ENCODE assay signal across 9 cellular contexts in the genomic region with DNA sequence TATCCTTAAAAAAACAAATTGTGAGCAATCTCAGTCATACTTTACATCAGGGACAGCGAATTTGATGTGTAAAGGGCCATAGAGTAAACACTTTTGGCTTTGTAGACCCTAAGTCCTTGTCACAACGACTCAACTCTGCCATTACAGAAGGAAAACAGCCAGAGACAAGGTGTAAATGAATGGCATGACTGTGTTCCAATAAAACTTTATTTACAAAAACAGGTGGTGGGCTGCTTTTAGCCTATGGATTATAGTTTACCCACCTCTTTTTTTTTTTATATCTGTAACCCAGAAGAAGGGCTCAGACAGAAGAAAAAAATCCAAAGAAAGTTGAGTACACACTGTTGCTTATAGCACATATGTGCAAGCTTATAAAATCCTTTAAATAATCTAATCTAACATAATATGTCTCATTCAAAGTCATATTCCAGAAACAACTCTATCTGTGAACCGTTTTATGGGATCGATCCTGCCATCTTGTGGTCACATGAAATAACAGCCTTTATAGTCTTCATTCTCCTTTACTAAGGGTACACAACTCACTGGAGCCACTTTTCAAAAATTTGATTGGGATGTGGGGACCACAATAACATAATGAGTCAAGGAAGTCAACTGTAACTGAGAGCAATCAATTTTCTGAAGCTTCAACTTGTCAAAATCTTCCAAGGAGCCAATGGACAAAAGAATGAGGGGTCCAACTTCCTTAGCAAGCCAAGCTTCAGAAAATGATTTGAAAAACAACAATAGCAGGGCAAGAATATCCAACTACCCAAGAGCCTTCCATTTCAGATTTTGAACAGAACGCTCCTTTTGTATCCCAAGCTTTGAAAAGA.
DNase-seq lines count a peak whose midpoint lies in the region; ATAC-seq and TF ChIP-seq lines count a peak whose summit lies in the region.
"Had no signal": no experiment of that assay in that cellular context is flagged by ENCODE, and none has a peak within 500 bp of the region (broad histone marks: within the 10 kb centered on the region; RNA-seq: fewer than 3 reads in every experiment).

No MANE protein-coding gene starts in this region.

- no peak for TF ChIP-seq POLR2A in adrenal gland (IDR thresholded peaks at IDR 0.05)

- peak; percentile 62 for DNase-seq in AG20443 (ENCODE audit: low spot score)
- DNase-seq in NCI-H2171 treated with DMSO at 0.1 percent for 48 hours (lab: John Stamatoyannopoulos, UW), result peak; percentile 41
- peak in 1 of 7 donors; percentile 28 for DNase-seq in adrenal gland
- DNase-seq in iPS-NIHi11 (ENCODE audit: low spot score), result peak; percentile 29
- no peak for DNase-seq in occipital lobe (lab: John Stamatoyannopoulos, UW)
- DNase-seq: left cardiac atrium had no signal

- WGBS in adrenal gland, 4 donors, result 35 to 52% (median 48%) methylated on average over 5 of the region's 5 CpGs

- H3K4me3 ChIP-seq in GM12875 (ENCODE audit: low read depth, low read length) (no peak overlapping the region), adrenal gland (no peak overlapping the region)

- peak; percentile 20; the same call in 1 of the 2 replicates for TF ChIP-seq CTCF in GM12875 (IDR thresholded peaks at IDR 0.05; ENCODE audit: borderline replicate concordance, insufficient read depth, low read depth, low read length)
- peak; percentile 28 to 61 (median 49) for TF ChIP-seq CTCF in adrenal gland (IDR thresholded peaks at IDR 0.05)

- H3K27ac Mint-ChIP-seq in stimulated activated memory B cell treated with anti-CD40 and anti-IgM and Interleukin-4, amounts not matched to agents 10 μg/mL and 1 μg/mL and 100 μg/mL, for 72 hours, result no peak overlapping the region

- no peaks in the 10 kb centered on the region for H3K36me3 Mint-ChIP-seq in stimulated activated memory B cell treated with anti-CD40 and anti-IgM and Interleukin-4, amounts not matched to agents 10 μg/mL and 1 μg/mL and 100 μg/mL, for 72 hours

- intact Hi-C loops in adrenal gland (cut with DNase I), result loop anchor here in 1 of 2 donors (5.0 kb wide), 1 partner anchor 83 kb away; no protein-coding TSS in a partner anchor

- H3K4me1 Mint-ChIP-seq in stimulated activated memory B cell treated with anti-CD40 and anti-IgM and Interleukin-4, amounts not matched to agents 10 μg/mL and 1 μg/mL and 100 μg/mL, for 72 hours, result no peaks in the 10 kb centered on the region

- H3K36me3 ChIP-seq in adrenal gland (replicated peaks in 1 of 2), result no peaks in the 10 kb centered on the region

- no peak overlapping the region for H3K4me3 Mint-ChIP-seq in stimulated activated memory B cell treated with anti-CD40 and anti-IgM and Interleukin-4, amounts not matched to agents 10 μg/mL and 1 μg/mL and 100 μg/mL, for 72 hours

- H3K27me3 ChIP-seq in adrenal gland, result no peaks in the 10 kb centered on the region

- no peaks in the 10 kb centered on the region for H3K9me3 ChIP-seq in adrenal gland (replicated peaks in 1 of 3)

- no peak overlapping the region for H3K27ac ChIP-seq in adrenal gland

- no peaks in the 10 kb centered on the region for H3K9me3 Mint-ChIP-seq in stimulated activated memory B cell treated with anti-CD40 and anti-IgM and Interleukin-4, amounts not matched to agents 10 μg/mL and 1 μg/mL and 100 μg/mL, for 72 hours

- ATAC-seq in HG02642 (IDR thresholded peaks at IDR 0.05; ENCODE audit: poor library complexity, unreplicated experiment), result no peak
- no peak for ATAC-seq in stimulated activated memory B cell treated with anti-CD40 and anti-IgM and Interleukin-4, amounts not matched to agents 10 μg/mL and 1 μg/mL and 100 μg/mL, for 72 hours

- H3K4me1 ChIP-seq in adrenal gland (replicated peaks in 1 of 2), result peaks cover 0 to 23% of the 10 kb centered on the region in 2 donors

- H3K27me3 Mint-ChIP-seq in stimulated activated memory B cell treated with anti-CD40 and anti-IgM and Interleukin-4, amounts not matched to agents 10 μg/mL and 1 μg/mL and 100 μg/mL, for 72 hours, result no peaks in the 10 kb centered on the region
